ENCODE assay signal across 34 cellular contexts in genomic region chr5:54740141-54740540, GRCh38.
"Had no signal": no experiment of that assay in that cellular context is flagged by ENCODE, and none has a peak within 500 bp of the region (broad histone marks: within the 10 kb centered on the region; RNA-seq: fewer than 3 reads in every experiment).

No MANE protein-coding gene starts in this region.

- H3K4me1 ChIP-seq: SJCRH30 had no signal

- H3K4me3 Mint-ChIP-seq: activated CD4-positive, alpha-beta memory T cell treated with anti-CD3 and anti-CD28 coated beads for 36 hours; activated CD8-positive, alpha-beta memory T cell treated with anti-CD3 and anti-CD28 coated beads, Interleukin-2, amount 10 ng/mL, durations not matched to agents 7 days and 5 days; activated naive CD8-positive, alpha-beta T cell treated with anti-CD3 and anti-CD28 coated beads for 36 hours; activated T-cell treated with anti-CD3 and anti-CD28 coated beads, Interleukin-2, amount 50 U/mL, for 72 hours; activated T-helper 17 cell treated with anti-CD3 and anti-CD28 coated beads, Interleukin-2, amount 50 U/mL, for 72 hours; T-helper 2 cell treated with Interferon-gamma antibody and Interleukin-4, amounts not matched to agents 5 μg/mL and 100 μg/mL, for 36 hours had no signal

- H3K4me3 ChIP-seq: cardiac muscle cell, MG63, SJCRH30, SK-N-MC had no signal

- H3K9me3 ChIP-seq: MG63, SJCRH30 had no signal

- H3K27ac ChIP-seq: cardiac muscle cell, SJCRH30 had no signal

- H3K36me3 ChIP-seq: cardiac muscle cell, MG63, SJCRH30 had no signal

- H3K27me3 Mint-ChIP-seq: activated CD4-positive, alpha-beta memory T cell treated with anti-CD3 and anti-CD28 coated beads for 36 hours; activated CD8-positive, alpha-beta memory T cell treated with anti-CD3 and anti-CD28 coated beads, Interleukin-2, amount 10 ng/mL, durations not matched to agents 7 days and 5 days; activated naive CD8-positive, alpha-beta T cell treated with anti-CD3 and anti-CD28 coated beads for 36 hours; activated T-helper 17 cell treated with anti-CD3 and anti-CD28 coated beads, Interleukin-2, amount 50 U/mL, for 72 hours had no signal

- H3K36me3 Mint-ChIP-seq: activated naive CD8-positive, alpha-beta T cell treated with anti-CD3 and anti-CD28 coated beads for 36 hours had no signal

- FAIRE-seq: TTC549 had no signal

- H3K9me3 Mint-ChIP-seq: activated CD4-positive, alpha-beta memory T cell treated with anti-CD3 and anti-CD28 coated beads for 36 hours; activated naive CD8-positive, alpha-beta T cell treated with anti-CD3 and anti-CD28 coated beads for 36 hours; activated T-cell treated with anti-CD3 and anti-CD28 coated beads, Interleukin-2, amount 50 U/mL, for 72 hours; activated T-helper 17 cell treated with anti-CD3 and anti-CD28 coated beads, Interleukin-2, amount 50 U/mL, for 72 hours; T-helper 2 cell treated with Interferon-gamma antibody and Interleukin-4, amounts not matched to agents 5 μg/mL and 100 μg/mL, for 36 hours had no signal

- H3K27ac Mint-ChIP-seq: activated CD4-positive, alpha-beta memory T cell treated with anti-CD3 and anti-CD28 coated beads for 36 hours; activated CD8-positive, alpha-beta memory T cell treated with anti-CD3 and anti-CD28 coated beads, Interleukin-2, amount 10 ng/mL, durations not matched to agents 7 days and 5 days; activated naive CD8-positive, alpha-beta T cell treated with anti-CD3 and anti-CD28 coated beads for 36 hours; activated T-cell treated with anti-CD3 and anti-CD28 coated beads, Interleukin-2, amount 50 U/mL, for 72 hours; activated T-helper 17 cell treated with anti-CD3 and anti-CD28 coated beads, Interleukin-2, amount 50 U/mL, for 72 hours; T-helper 2 cell treated with Interferon-gamma antibody and Interleukin-4, amounts not matched to agents 5 μg/mL and 100 μg/mL, for 36 hours had no signal

- DNase-seq: activated CD4-positive, alpha-beta memory T cell treated with anti-CD3 and anti-CD28 coated beads for 36 hours; activated CD4-positive, alpha-beta T cell treated with anti-CD3 and anti-CD28 coated beads, Interleukin-2, amount 50 U/mL, for 1 hour; activated CD8-positive, alpha-beta memory T cell treated with anti-CD3 and anti-CD28 coated beads for 24 hours; activated CD8-positive, alpha-beta memory T cell treated with anti-CD3 and anti-CD28 coated beads, Interleukin-2, amount 10 ng/mL, durations not matched to agents 7 days and 5 days; activated CD8-positive, alpha-beta memory T cell treated with anti-CD3 and anti-CD28 coated beads, Interleukin-2, amount 50 U/mL, for 48 hours; activated effector memory CD4-positive, alpha-beta T cell treated with anti-CD3 and anti-CD28 coated beads, Interleukin-2, amount 50 U/mL, for 16 hours; activated naive CD4-positive, alpha-beta T cell; activated naive CD4-positive, alpha-beta T cell treated with anti-CD3 and anti-CD28 coated beads, Interleukin-2, amount 50 U/mL, for 16 hours; activated naive CD8-positive, alpha-beta T cell treated with anti-CD3 and anti-CD28 coated beads for 36 hours; activated T-cell treated with anti-CD3 and anti-CD28 coated beads, Interleukin-2, amount 50 U/mL, for 1 hour; activated T-cell treated with anti-CD3 and anti-CD28 coated beads, Interleukin-2, amount 50 U/mL, for 72 hours; amniotic stem cell; aorta; Kasumi-1; KG1; MG63; NCI-H1048; NCI-H1105 treated with DMSO at 0.1 percent for 48 hours; NCI-H1436; NCI-H1694; NCI-H1930; NCI-H2081 treated with DMSO at 0.1 percent for 48 hours; NCI-H226; NCI-H446 treated with DMSO at 0.1 percent for 48 hours; NCI-H524; NCI-H69; SHP77; SJCRH30 had no signal

- ATAC-seq: activated CD8-positive, alpha-beta memory T cell treated with anti-CD3 and anti-CD28 coated beads, Interleukin-2, amount 10 ng/mL, durations not matched to agents 7 days and 5 days; activated T-cell treated with anti-CD3 and anti-CD28 coated beads, Interleukin-2, amount 50 U/mL, for 72 hours; activated T-helper 17 cell treated with anti-CD3 and anti-CD28 coated beads, Interleukin-2, amount 50 U/mL, for 72 hours; Panc1 had no signal

- H3K27me3 ChIP-seq: cardiac muscle cell, MG63, SJCRH30 had no signal
